Comparison of ENCODE assay signal across 9 cellular contexts in genomic region chr12:117212563-117213190, GRCh38. TPM values are rescaled to one million over a fixed set of nuclear protein-coding genes. Genes with fewer than 3 reads are reported as not detected.
A peak's percentile ranks its signal among the peaks of the same experiment; 100 is the strongest.
DNase-seq lines count a peak whose midpoint lies in the region; ATAC-seq and TF ChIP-seq lines count a peak whose summit lies in the region.
"Had no signal": no experiment of that assay in that cellular context is flagged by ENCODE, and none has a peak within 500 bp of the region (broad histone marks: within the 10 kb centered on the region; RNA-seq: fewer than 3 reads in every experiment).

No MANE protein-coding gene starts in this region.

- WGBS in sigmoid colon, 2 donors = 20% methylated on average over 7 of the region's 7 CpGs

- TF ChIP-seq CTCF in sigmoid colon (IDR thresholded peaks at IDR 0.05) = peak; percentile 28 to 80 (median 60)

- intact Hi-C loops in left ventricle myocardium superior (cut with micrococcal nuclease) = no loop called here
- intact Hi-C loops in sigmoid colon (cut with DNase I) = loop anchor here (1.0 to 10.0 kb wide), 2 partner anchors 372 to 625 kb away; no protein-coding TSS in a partner anchor

- TF ChIP-seq POLR2A in sigmoid colon (IDR thresholded peaks at IDR 0.05) = no peak

- H3K27me3 Mint-ChIP-seq in T-helper 17 cell = peaks cover 45% of the 10 kb centered on the region

- no peaks in the 10 kb centered on the region for H3K36me3 ChIP-seq in sigmoid colon
- H3K36me3 ChIP-seq: BLaER1 had no signal

- peaks cover 6% of the 10 kb centered on the region for H3K36me3 Mint-ChIP-seq in T-helper 17 cell (ENCODE audit: low read depth)

- no peak overlapping the region for H3K4me3 Mint-ChIP-seq in T-helper 17 cell

- H3K4me1 Mint-ChIP-seq in T-helper 17 cell = no peaks in the 10 kb centered on the region

- no peak for TF ChIP-seq EP300 in sigmoid colon (IDR thresholded peaks at IDR 0.05)

- DNase-seq in NCI-H2081 (lab: John Stamatoyannopoulos, UW) (peak; percentile 60 to 62), NCI-H2081 treated with DMSO at 0.1 percent for 48 hours (lab: John Stamatoyannopoulos, UW) (no peak), NCI-H1417 treated with DMSO at 0.1 percent for 48 hours (lab: John Stamatoyannopoulos, UW) (peak; percentile 21), T-helper 17 cell (peak; percentile 21 to 49 (median 23)), amygdala (lab: John Stamatoyannopoulos, UW) (peak in 48 of 56 donors; percentile 3 to 89 (median 38)), left ventricle myocardium superior (peak; percentile 62), sigmoid colon (peak; percentile 81)

- H3K27me3 ChIP-seq in sigmoid colon = peaks cover 0 to 5% (median 0%) of the 10 kb centered on the region in 3 donors
- H3K27me3 ChIP-seq: BLaER1 had no signal

- ATAC-seq in T-helper 17 cell (peak; percentile 62), left ventricle myocardium superior (peak; percentile 82), GM18858 (IDR thresholded peaks at IDR 0.05; ENCODE audit: unreplicated experiment) (no peak)

- H3K9me3 ChIP-seq in T-helper 17 cell (ENCODE audit: control insufficient read depth, low read length, poor library complexity, severe bottlenecking) (no peaks in the 10 kb centered on the region), sigmoid colon (no peaks in the 10 kb centered on the region)
- H3K9me3 ChIP-seq: BLaER1 had no signal

- H3K4me3 ChIP-seq in sigmoid colon = no peak overlapping the region
- H3K4me3 ChIP-seq: BLaER1 had no signal

- no peak overlapping the region for H3K27ac ChIP-seq in sigmoid colon
- H3K27ac ChIP-seq: BLaER1 had no signal

- H3K27ac Mint-ChIP-seq in T-helper 17 cell = peak overlapping the region; percentile 14

- H3K4me1 ChIP-seq in sigmoid colon = no peaks in the 10 kb centered on the region
- H3K4me1 ChIP-seq: BLaER1 had no signal

RNA-seq across cellular contexts. Expression of gene FBXO21, which starts 22.4 kb away (rescaled TPM):
- total RNA-seq in T-helper 17 cell (10 to 100 TPM; 61.7 to 65.5 TPM), left ventricle myocardium superior (33.5 TPM), sigmoid colon (100 to 1,000 TPM in 2 of 4 donors, 10 to 100 TPM in 2; 40.7 to 134 (median 97.2) TPM)
- 10 to 100 TPM in 1 of 3 donors, 1 to 10 TPM in 2; 6.6 to 14.5 (median 7.9) TPM for polyA plus RNA-seq in sigmoid colon
